11 cellular contexts compared by ENCODE assay signal in genomic region chr7:16114633-16115032, GRCh38.
A peak's percentile ranks its signal among the peaks of the same experiment; 100 is the strongest.
DNase-seq lines count a peak whose midpoint lies in the region; ATAC-seq and TF ChIP-seq lines count a peak whose summit lies in the region.
"Had no signal": no experiment of that assay in that cellular context is flagged by ENCODE, and none has a peak within 500 bp of the region (broad histone marks: within the 10 kb centered on the region; RNA-seq: fewer than 3 reads in every experiment).

No MANE protein-coding gene starts in this region.

- H3K9me3 ChIP-seq in liver (ENCODE audit: control insufficient read depth in 4 of 4, low read length in 3 of 4): no peaks in the 10 kb centered on the region
- H3K9me3 ChIP-seq in MG63: peaks cover 15% of the 10 kb centered on the region

- no peaks in the 10 kb centered on the region for H3K27me3 Mint-ChIP-seq in T-helper 2 cell treated with Interferon-gamma antibody and Interleukin-4, amounts not matched to agents 5 μg/mL and 100 μg/mL, for 36 hours (ENCODE audit: low read depth)

- 79% methylated on average over 1 of the region's 1 CpG for WGBS in liver

- H3K9me3 Mint-ChIP-seq in T-helper 2 cell treated with Interferon-gamma antibody and Interleukin-4, amounts not matched to agents 5 μg/mL and 100 μg/mL, for 36 hours: peaks cover 11% of the 10 kb centered on the region

- H3K4me1 Mint-ChIP-seq in T-helper 2 cell treated with Interferon-gamma antibody and Interleukin-4, amounts not matched to agents 5 μg/mL and 100 μg/mL, for 36 hours (ENCODE audit: low read depth): peaks cover 3% of the 10 kb centered on the region

- TF ChIP-seq RAD21 in liver (IDR thresholded peaks at IDR 0.05): peak; percentile 68 to 73

- intact Hi-C loops in sciatic nerve (cut with DNase I): no loop called here

- no peak overlapping the region for H3K4me3 ChIP-seq in liver (ENCODE audit: low read depth in 1 of 3, low read length in 3 of 3)
- no peak overlapping the region for H3K4me3 ChIP-seq in MG63

- H3K36me3 ChIP-seq in liver (ENCODE audit: control insufficient read depth in 4 of 4, insufficient read depth in 3 of 4, low read depth in 1 of 4, low read length in 3 of 4): no peaks in the 10 kb centered on the region
- no peaks in the 10 kb centered on the region for H3K36me3 ChIP-seq in MG63

- no peak overlapping the region for H3K27ac Mint-ChIP-seq in T-helper 2 cell treated with Interferon-gamma antibody and Interleukin-4, amounts not matched to agents 5 μg/mL and 100 μg/mL, for 36 hours

- peak; percentile 25 for TF ChIP-seq CTCF in liver (IDR thresholded peaks at IDR 0.05; ENCODE audit: low read depth, low read length, missing input control)

- DNase-seq in DMS 273 treated with DMSO at 0.1 percent for 48 hours (lab: John Stamatoyannopoulos, UW) (peak; percentile 16), LoVo (ENCODE audit: low spot score) (peak; percentile 59), astrocyte of the hippocampus (ENCODE audit: low read depth, low spot score) (peak; percentile 35), sciatic nerve (ENCODE audit: low spot score) (no peak), amniotic stem cell (lab: John Stamatoyannopoulos, UW) (no peak), MG63 (no peak)
- DNase-seq in T-helper 2 cell treated with Interferon-gamma antibody and Interleukin-4, amounts not matched to agents 5 μg/mL and 100 μg/mL, for 36 hours (ENCODE audit: low spot score): no peak
- DNase-seq: activated naive CD4-positive, alpha-beta T cell treated with Interleukin-2 at 50 U/mL for 16 hours; islet precursor cell; Right ventricle myocardium superior had no signal

- H3K9ac ChIP-seq in liver (ENCODE audit: low read depth in 1 of 2, low read length in 2 of 2): no peak overlapping the region

- H3K27me3 ChIP-seq in liver (ENCODE audit: control insufficient read depth in 4 of 4, insufficient read depth in 4 of 4, low read length in 3 of 4): no peaks in the 10 kb centered on the region
- no peaks in the 10 kb centered on the region for H3K27me3 ChIP-seq in MG63

- no peaks in the 10 kb centered on the region for H3K36me3 Mint-ChIP-seq in T-helper 2 cell treated with Interferon-gamma antibody and Interleukin-4, amounts not matched to agents 5 μg/mL and 100 μg/mL, for 36 hours (ENCODE audit: low read depth)

- no peak overlapping the region for H3K4me3 Mint-ChIP-seq in T-helper 2 cell treated with Interferon-gamma antibody and Interleukin-4, amounts not matched to agents 5 μg/mL and 100 μg/mL, for 36 hours

- no peak for ATAC-seq in sciatic nerve

- H3K27ac ChIP-seq in liver (ENCODE audit: low read depth in 1 of 2, low read length in 2 of 2): no peak overlapping the region

- no peaks in the 10 kb centered on the region for H3K4me1 ChIP-seq in liver (ENCODE audit: control insufficient read depth in 4 of 4, insufficient read depth in 4 of 4, low read length in 3 of 4)

TF ChIP-seq in liver, 16 proteins besides CTCF, POLR2A, EP300 and RAD21:
- no peak for TF ChIP-seq RXRA (IDR thresholded peaks at IDR 0.05)
- TF ChIP-seq NR2F2 (IDR thresholded peaks at IDR 0.05): no peak
- TF ChIP-seq SP1 (IDR thresholded peaks at IDR 0.05): no peak
- no peak for TF ChIP-seq HNF4A (conservative IDR thresholded peaks at IDR 0.05)
- no peak for TF ChIP-seq GABPA (IDR thresholded peaks at IDR 0.05 in 1 of 2, conservative IDR thresholded peaks at IDR 0.05 in 1 of 2)
- TF ChIP-seq TAF1 (conservative IDR thresholded peaks at IDR 0.05): no peak
- TF ChIP-seq ATF3 (IDR thresholded peaks at IDR 0.05): no peak
- TF ChIP-seq FOXA2 (IDR thresholded peaks at IDR 0.05): no peak
- TF ChIP-seq, protein P1, sequence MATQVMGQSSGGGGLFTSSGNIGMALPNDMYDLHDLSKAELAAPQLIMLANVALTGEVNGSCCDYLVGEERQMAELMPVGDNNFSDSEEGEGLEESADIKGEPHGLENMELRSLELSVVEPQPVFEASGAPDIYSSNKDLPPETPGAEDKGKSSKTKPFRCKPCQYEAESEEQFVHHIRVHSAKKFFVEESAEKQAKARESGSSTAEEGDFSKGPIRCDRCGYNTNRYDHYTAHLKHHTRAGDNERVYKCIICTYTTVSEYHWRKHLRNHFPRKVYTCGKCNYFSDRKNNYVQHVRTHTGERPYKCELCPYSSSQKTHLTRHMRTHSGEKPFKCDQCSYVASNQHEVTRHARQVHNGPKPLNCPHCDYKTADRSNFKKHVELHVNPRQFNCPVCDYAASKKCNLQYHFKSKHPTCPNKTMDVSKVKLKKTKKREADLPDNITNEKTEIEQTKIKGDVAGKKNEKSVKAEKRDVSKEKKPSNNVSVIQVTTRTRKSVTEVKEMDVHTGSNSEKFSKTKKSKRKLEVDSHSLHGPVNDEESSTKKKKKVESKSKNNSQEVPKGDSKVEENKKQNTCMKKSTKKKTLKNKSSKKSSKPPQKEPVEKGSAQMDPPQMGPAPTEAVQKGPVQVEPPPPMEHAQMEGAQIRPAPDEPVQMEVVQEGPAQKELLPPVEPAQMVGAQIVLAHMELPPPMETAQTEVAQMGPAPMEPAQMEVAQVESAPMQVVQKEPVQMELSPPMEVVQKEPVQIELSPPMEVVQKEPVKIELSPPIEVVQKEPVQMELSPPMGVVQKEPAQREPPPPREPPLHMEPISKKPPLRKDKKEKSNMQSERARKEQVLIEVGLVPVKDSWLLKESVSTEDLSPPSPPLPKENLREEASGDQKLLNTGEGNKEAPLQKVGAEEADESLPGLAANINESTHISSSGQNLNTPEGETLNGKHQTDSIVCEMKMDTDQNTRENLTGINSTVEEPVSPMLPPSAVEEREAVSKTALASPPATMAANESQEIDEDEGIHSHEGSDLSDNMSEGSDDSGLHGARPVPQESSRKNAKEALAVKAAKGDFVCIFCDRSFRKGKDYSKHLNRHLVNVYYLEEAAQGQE (IDR thresholded peaks at IDR 0.05): no peak
- TF ChIP-seq EGR1 (IDR thresholded peaks at IDR 0.05; ENCODE audit: low read depth in 2 of 2): no peak
- TF ChIP-seq JUND (IDR thresholded peaks at IDR 0.05): no peak
- TF ChIP-seq ZBTB33 (IDR thresholded peaks at IDR 0.05): no peak
- TF ChIP-seq FOXA1 (IDR thresholded peaks at IDR 0.05): no peak
- TF ChIP-seq YY1 (IDR thresholded peaks at IDR 0.05): no peak
TF ChIP-seq in liver: peak in this region for 0.

Comparison
In these comparisons a context has a peak if more than half of its experiments do, and no peak if none do; other contexts are left out.
1. DNase-seq: peak in DMS 273 treated with DMSO at 0.1 percent for 48 hours (single experiment), LoVo (single experiment) and astrocyte of the hippocampus (single experiment); none in sciatic nerve (single experiment), amniotic stem cell (single experiment), MG63 (single experiment) and T-helper 2 cell treated with Interferon-gamma antibody and Interleukin-4, amounts not matched to agents 5 μg/mL and 100 μg/mL, for 36 hours (single experiment).